Comparison of ENCODE assay signal across 23 cellular contexts in the genomic region with DNA sequence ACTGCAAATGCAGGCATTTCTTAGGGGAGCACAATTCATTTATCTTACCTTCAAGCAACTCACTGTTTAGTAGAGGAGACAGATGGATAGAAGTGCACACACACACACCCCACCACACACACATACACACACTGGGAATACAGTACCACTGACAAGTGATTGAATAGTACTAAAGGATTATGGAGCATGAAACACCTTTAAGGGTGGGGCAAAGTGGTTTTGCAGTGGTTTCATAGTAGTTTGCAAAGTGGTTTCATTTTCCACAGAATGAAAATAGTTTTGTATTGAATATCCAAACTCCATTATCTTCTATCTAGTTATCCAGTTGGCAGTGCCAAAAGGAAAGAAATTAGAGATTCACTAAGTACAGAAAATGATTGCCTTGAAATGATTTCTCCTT.
"Had no signal": no experiment of that assay in that cellular context is flagged by ENCODE, and none has a peak within 500 bp of the region (broad histone marks: within the 10 kb centered on the region; RNA-seq: fewer than 3 reads in every experiment).

No MANE protein-coding gene starts in this region.

- H3K27ac ChIP-seq: adrenal gland, body of pancreas, epithelial cell of prostate, esophagus squamous epithelium had no signal

- H3K4me1 ChIP-seq: adrenal gland, body of pancreas, esophagus squamous epithelium had no signal

- H3K9me3 ChIP-seq: adrenal gland had no signal

- ATAC-seq: activated CD4-positive, alpha-beta T cell treated with anti-CD3 and anti-CD28 coated beads for 36 hours; activated CD8-positive, alpha-beta T cell treated with anti-CD3 and anti-CD28 coated beads for 36 hours; activated naive CD8-positive, alpha-beta T cell treated with anti-CD3 and anti-CD28 coated beads, Interleukin-2, amount 50 U/mL, for 24 hours; activated T-cell treated with anti-CD3 and anti-CD28 coated beads, Interleukin-2, amount 50 U/mL, for 4 hours; body of pancreas had no signal

- DNase-seq: activated CD4-positive, alpha-beta T cell treated with anti-CD3 and anti-CD28 coated beads for 36 hours; activated CD4-positive, alpha-beta T cell treated with anti-CD3 and anti-CD28 coated beads, Interleukin-2, amount 10 ng/mL, durations not matched to agents 7 days and 5 days; activated CD4-positive, alpha-beta T cell treated with anti-CD3 and anti-CD28 coated beads, Interleukin-2, amount 50 U/mL, for 48 hours; activated CD4-positive, CD25-positive, alpha-beta regulatory T cell; activated CD4-positive, CD25-positive, alpha-beta regulatory T cell treated with anti-CD3 and anti-CD28 coated beads, Interleukin-2, amount 50 U/mL, for 72 hours; activated CD8-positive, alpha-beta memory T cell treated with anti-CD3 and anti-CD28 coated beads for 24 hours; activated CD8-positive, alpha-beta T cell treated with anti-CD3 and anti-CD28 coated beads for 36 hours; activated effector memory CD4-positive, alpha-beta T cell treated with anti-CD3 and anti-CD28 coated beads, Interleukin-2, amount 50 U/mL, for 16 hours; activated naive CD4-positive, alpha-beta T cell treated with anti-CD3 and anti-CD28 coated beads for 36 hours; activated naive CD8-positive, alpha-beta T cell treated with anti-CD3 and anti-CD28 coated beads for 36 hours; activated naive CD8-positive, alpha-beta T cell treated with anti-CD3 and anti-CD28 coated beads, Interleukin-2, amount 50 U/mL, for 24 hours; activated T-cell treated with anti-CD3 and anti-CD28 coated beads, Interleukin-2, amount 50 U/mL, for 4 hours; adrenal gland; amygdala; aorta; body of pancreas; caudate nucleus; effector CD8-positive, alpha-beta T cell; esophagus squamous epithelium; foreskin melanocyte; head of caudate nucleus; hypothalamus had no signal

- H3K4me3 ChIP-seq: adrenal gland, body of pancreas, esophagus squamous epithelium had no signal

- H3K27me3 ChIP-seq: adrenal gland, body of pancreas had no signal

- H3K36me3 ChIP-seq: adrenal gland, esophagus squamous epithelium had no signal
